In the genomic region with DNA sequence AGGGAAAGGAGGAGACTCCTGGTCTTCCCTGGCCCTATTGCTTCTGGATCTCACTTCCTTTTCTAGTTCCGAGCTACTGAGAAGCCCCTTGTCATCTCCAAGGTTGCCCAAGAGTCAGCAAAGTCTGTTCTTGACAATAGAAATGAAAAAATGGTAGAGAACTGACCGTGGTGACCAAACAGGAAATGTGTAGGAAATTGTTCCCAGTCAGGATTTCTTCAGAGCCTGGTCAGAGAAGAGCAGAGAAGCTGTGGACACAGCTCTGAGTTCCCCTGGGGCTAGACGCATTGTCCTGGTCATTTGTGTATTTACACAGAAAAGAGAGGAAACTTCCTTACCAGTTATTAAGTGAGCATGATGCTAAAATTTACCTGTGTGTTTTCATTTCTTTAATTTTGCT, we compare ENCODE assay signal across 2 cellular contexts.
A peak's percentile ranks its signal among the peaks of the same experiment; 100 is the strongest.
TF ChIP-seq lines count a peak whose summit lies in the region.

No MANE protein-coding gene starts in this region.

TF ChIP-seq in liver, 16 proteins besides CTCF, POLR2A, EP300 and RAD21 (continued from another document):
- TF ChIP-seq, protein P1, sequence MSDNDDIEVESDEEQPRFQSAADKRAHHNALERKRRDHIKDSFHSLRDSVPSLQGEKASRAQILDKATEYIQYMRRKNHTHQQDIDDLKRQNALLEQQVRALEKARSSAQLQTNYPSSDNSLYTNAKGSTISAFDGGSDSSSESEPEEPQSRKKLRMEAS (IDR thresholded peaks at IDR 0.05), result peak; percentile 13

TF ChIP-seq in HepG2, 621 proteins besides CTCF, POLR2A, EP300 and RAD21:
- TF ChIP-seq, protein P2, sequence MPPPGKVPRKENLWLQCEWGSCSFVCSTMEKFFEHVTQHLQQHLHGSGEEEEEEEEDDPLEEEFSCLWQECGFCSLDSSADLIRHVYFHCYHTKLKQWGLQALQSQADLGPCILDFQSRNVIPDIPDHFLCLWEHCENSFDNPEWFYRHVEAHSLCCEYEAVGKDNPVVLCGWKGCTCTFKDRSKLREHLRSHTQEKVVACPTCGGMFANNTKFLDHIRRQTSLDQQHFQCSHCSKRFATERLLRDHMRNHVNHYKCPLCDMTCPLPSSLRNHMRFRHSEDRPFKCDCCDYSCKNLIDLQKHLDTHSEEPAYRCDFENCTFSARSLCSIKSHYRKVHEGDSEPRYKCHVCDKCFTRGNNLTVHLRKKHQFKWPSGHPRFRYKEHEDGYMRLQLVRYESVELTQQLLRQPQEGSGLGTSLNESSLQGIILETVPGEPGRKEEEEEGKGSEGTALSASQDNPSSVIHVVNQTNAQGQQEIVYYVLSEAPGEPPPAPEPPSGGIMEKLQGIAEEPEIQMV (CRISPR knock-in tag; IDR thresholded peaks at IDR 0.05; ENCODE audit: low read depth), result no peak
- TF ChIP-seq ZNF354B (CRISPR knock-in tag; IDR thresholded peaks at IDR 0.05), result no peak
